In genomic region chr4:150994721-150995120, GRCh38 we compare ENCODE assay signal across 1 cellular context.
TF ChIP-seq lines count a peak whose summit lies in the region.

No MANE protein-coding gene starts in this region.

TF ChIP-seq in GM12878, 131 proteins besides CTCF, POLR2A, EP300 and RAD21:
- no peak for TF ChIP-seq CHD2 (IDR thresholded peaks at IDR 0.05; ENCODE audit: borderline replicate concordance, low read depth, low read length)
- TF ChIP-seq KLF5 (IDR thresholded peaks at IDR 0.05; ENCODE audit: partially characterized antibody): no peak
- TF ChIP-seq MEF2B (IDR thresholded peaks at IDR 0.05; ENCODE audit: partially characterized antibody, poor library complexity, severe bottlenecking): peak; percentile 97
- TF ChIP-seq IRF5 (IDR thresholded peaks at IDR 0.05; ENCODE audit: borderline replicate concordance): no peak
- no peak for TF ChIP-seq E4F1 (IDR thresholded peaks at IDR 0.05; ENCODE audit: borderline replicate concordance, partially characterized antibody)
- no peak for TF ChIP-seq MAX (IDR thresholded peaks at IDR 0.05; ENCODE audit: low read depth, low read length)
- no peak for TF ChIP-seq ZBTB40 (IDR thresholded peaks at IDR 0.05; ENCODE audit: borderline replicate concordance)
